Comparison of ENCODE assay signal across 13 cellular contexts in the genomic region with DNA sequence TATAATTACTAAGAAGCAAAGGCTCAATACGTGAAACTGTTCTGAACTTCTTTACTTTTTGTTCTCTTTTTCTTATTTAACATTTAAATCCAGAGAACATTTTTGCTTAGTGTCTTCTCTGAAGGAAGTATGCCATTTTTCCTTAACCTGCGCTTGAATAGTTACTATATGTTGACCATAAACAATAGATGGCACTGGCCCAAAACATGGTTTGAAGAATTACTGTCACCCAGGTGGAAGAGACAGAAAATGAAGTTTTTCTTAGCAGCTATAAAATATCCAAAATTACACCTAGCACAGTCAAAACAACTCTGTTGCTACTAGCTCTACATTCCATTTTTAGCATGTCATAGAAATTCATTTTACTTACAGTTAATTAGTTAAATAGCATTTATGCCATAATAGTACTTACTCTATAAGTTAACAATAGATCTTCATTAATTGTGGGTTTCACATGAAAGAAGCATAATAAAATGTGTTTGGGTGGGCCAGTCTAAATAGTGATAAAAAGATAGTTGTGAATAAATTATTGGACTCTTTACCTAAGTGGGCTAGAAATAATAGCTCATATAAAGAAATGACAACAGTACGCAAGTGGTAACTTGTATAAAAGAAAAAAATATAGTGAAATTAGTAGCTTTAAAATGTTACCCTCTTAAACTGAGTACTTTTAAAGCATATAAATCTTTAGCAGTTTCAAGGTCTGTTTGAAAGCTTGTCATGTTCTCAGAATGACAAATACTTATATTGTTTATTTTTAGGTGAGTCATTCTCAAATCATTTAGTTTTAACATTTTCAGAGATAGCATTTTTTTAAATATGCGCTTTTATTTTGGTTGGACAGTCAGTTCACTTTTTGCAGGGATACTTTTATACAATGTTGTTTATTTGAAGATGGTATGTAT. TPM values are rescaled to one million over a fixed set of nuclear protein-coding genes. Genes with fewer than 3 reads are reported as not detected.
DNase-seq lines count a peak whose midpoint lies in the region; ATAC-seq, FAIRE-seq and TF ChIP-seq lines count a peak whose summit lies in the region.
"Had no signal": no experiment of that assay in that cellular context is flagged by ENCODE, and none has a peak within 500 bp of the region (broad histone marks: within the 10 kb centered on the region; RNA-seq: fewer than 3 reads in every experiment).

No MANE protein-coding gene starts in this region.

- H3K27me3 ChIP-seq in IMR-90 (ENCODE audit: control insufficient read depth, insufficient read depth, low read length): no peaks in the 10 kb centered on the region
- H3K27me3 ChIP-seq in ascending aorta: no peaks in the 10 kb centered on the region
- no peaks in the 10 kb centered on the region for H3K27me3 ChIP-seq in hepatocyte

- H3K36me3 ChIP-seq in IMR-90 (ENCODE audit: control insufficient read depth, insufficient read depth, low read length): peaks cover 9% of the 10 kb centered on the region; the same call in 1 of the 2 replicates
- peaks cover 12 to 26% of the 10 kb centered on the region in 2 donors for H3K36me3 ChIP-seq in ascending aorta
- H3K36me3 ChIP-seq in hepatocyte (replicated peaks; ENCODE audit: insufficient read depth, low read depth): no peaks in the 10 kb centered on the region

- no TSS peak for BruUV-seq in IMR-90 (replicated peaks; lab: Mats Ljungman, UMichigan)

- peak overlapping the region; percentile 75; the same call in 1 of the 2 replicates for H3K56ac ChIP-seq in IMR-90 (ENCODE audit: extremely low read depth, insufficient read depth, low read length)

- in situ Hi-C loops in IMR-90 (cut with MboI; ENCODE audit: low sequenced_read_pairs): no loop called here

- CTCF ChIA-PET in A549 (lab: Yijun Ruan, JAX) (interaction anchor here (1.4 to 2.5 kb wide), 2 partner anchors 76 to 250 kb away, joined by 5 to 8 read pairs; no protein-coding TSS in a partner anchor), IMR-90 (lab: Yijun Ruan, JAX) (interaction anchor here (0.6 to 1.3 kb wide), 2 partner anchors 10 to 23 kb away, joined by 3 read pairs; no protein-coding TSS in a partner anchor)

- H2BK5ac ChIP-seq in IMR-90 (ENCODE audit: low read depth, low read length, poor library complexity, severe bottlenecking): peak overlapping the region; percentile 93

- dilution Hi-C loops in IMR-90 (cut with HindIII; ENCODE audit: low sequenced_read_pairs, unreplicated experiment): no loop called here

- H3K9me3 ChIP-seq in A549 (no peaks in the 10 kb centered on the region), IMR-90 (ENCODE audit: control insufficient read depth, insufficient read depth, low read length) (no peaks in the 10 kb centered on the region), ascending aorta (no peaks in the 10 kb centered on the region), hepatocyte (ENCODE audit: low read depth) (no peaks in the 10 kb centered on the region)

- H4K20me1 ChIP-seq in IMR-90 (ENCODE audit: insufficient read depth, low read length) (no peaks in the 10 kb centered on the region), hepatocyte (ENCODE audit: insufficient read depth, poor library complexity, severe bottlenecking) (no peaks in the 10 kb centered on the region)

- peak overlapping the region; percentile 73; the same call in 1 of the 2 replicates for H3K4ac ChIP-seq in IMR-90 (ENCODE audit: low read depth, low read length)

- H3K27ac ChIP-seq in A549 (peak overlapping the region; percentile 68 to 93), IMR-90 (ENCODE audit: insufficient read depth, low read length) (peak overlapping the region; percentile 44; the same call in 1 of the 2 replicates), ascending aorta (peak overlapping the region; percentile 27 to 37), hepatocyte (peak overlapping the region; percentile 65)

- no peak overlapping the region for H2AK9ac ChIP-seq in IMR-90 (replicated peaks; ENCODE audit: low read depth, low read length, poor library complexity)

- no peaks in the 10 kb centered on the region for H3K9me1 ChIP-seq in IMR-90 (ENCODE audit: insufficient read depth, low read length)

- H3K4me2 ChIP-seq in A549: peak overlapping the region; percentile 90
- peak overlapping the region; percentile 91 for H3K4me2 ChIP-seq in IMR-90 (ENCODE audit: low read depth, low read length)
- H3K4me2 ChIP-seq in hepatocyte: peak overlapping the region; percentile 74

- peaks cover 23% of the 10 kb centered on the region for H3K79me2 ChIP-seq in hepatocyte

- 36% methylated on average over 4 of the region's 4 CpGs for WGBS in A549 (ENCODE audit: missing lambda C conversion rate)
- no CpG with 5 or more reads among the region's 4 CpGs for WGBS in IMR-90 (ENCODE audit: extremely low coverage in 2 of 2, insufficient read length in 1 of 2), 2 experiments
- WGBS in hepatocyte (ENCODE audit: low lambda C conversion rate, missing lambda C conversion rate): 77% methylated on average over 4 of the region's 4 CpGs

- H3K18ac ChIP-seq in IMR-90 (ENCODE audit: low read depth, low read length): peak overlapping the region; percentile 87; the same call in 1 of the 2 replicates

- no peak for TF ChIP-seq EP300 in A549 (IDR thresholded peaks at IDR 0.05)

- H3K4me1 ChIP-seq in A549: peaks cover 41% of the 10 kb centered on the region
- no peaks in the 10 kb centered on the region; the same call in 1 of the 2 replicates for H3K4me1 ChIP-seq in IMR-90 (ENCODE audit: control insufficient read depth, insufficient read depth, low read length)
- peaks cover 0 to 29% of the 10 kb centered on the region in 2 donors for H3K4me1 ChIP-seq in ascending aorta
- H3K4me1 ChIP-seq in hepatocyte (ENCODE audit: insufficient read depth): peaks cover 27% of the 10 kb centered on the region

- H2AFZ ChIP-seq in IMR-90 (replicated peaks; ENCODE audit: low read length, poor library complexity) (no peak overlapping the region), hepatocyte (no peak overlapping the region)

- POLR2A ChIA-PET in A549 (lab: Yijun Ruan, JAX): interaction anchor here (1.5 kb wide), 1 partner anchor 160 kb away, joined by 3 read pairs; no protein-coding TSS in a partner anchor
- POLR2A ChIA-PET in IMR-90 (lab: Charles Lee; ENCODE audit: unreplicated experiment): no interaction called here

- H4K8ac ChIP-seq in IMR-90 (ENCODE audit: low read depth in 2 of 2, low read length in 2 of 2): peak overlapping the region in 1 of 2 experiments; percentile 68; a peak in 2 of 4 replicates

- peak overlapping the region; percentile 47; the same call in 1 of the 3 replicates for H2BK15ac ChIP-seq in IMR-90 (ENCODE audit: low read depth, low read length)

- H3K9ac ChIP-seq in IMR-90 (ENCODE audit: low read depth, low read length): no peak overlapping the region

- H3K4me3 ChIP-seq in A549 (peak overlapping the region; percentile 9; the same call in 1 of the 3 replicates), IMR-90 (ENCODE audit: insufficient read depth, low read depth, low read length) (no peak overlapping the region), ascending aorta (peak overlapping the region; percentile 17 to 19), hepatocyte (no peak overlapping the region)
- H3K4me3 ChIP-seq: lung had no signal

- ATAC-seq in A549: no peak
- peak; percentile 1; the same call in 1 of the 2 replicates for ATAC-seq in IMR-90 (ENCODE audit: low read depth)
- ATAC-seq in HG02623 (IDR thresholded peaks at IDR 0.05; ENCODE audit: unreplicated experiment): no peak

- no peak for TF ChIP-seq POLR2A in A549 (IDR thresholded peaks at IDR 0.05; ENCODE audit: low read length)
- TF ChIP-seq POLR2A in IMR-90 (IDR thresholded peaks at IDR 0.05; ENCODE audit: low read depth, low read length): no peak

- H2BK20ac ChIP-seq in IMR-90 (ENCODE audit: low read depth, low read length): peak overlapping the region; percentile 83; the same call in 1 of the 2 replicates

- TF ChIP-seq CTCF in A549 (IDR thresholded peaks at IDR 0.05) (no peak), IMR-90 (conservative IDR thresholded peaks at IDR 0.05; ENCODE audit: low read depth, low read length) (no peak), ascending aorta (IDR thresholded peaks at IDR 0.05) (no peak), hepatocyte (IDR thresholded peaks at IDR 0.05; ENCODE audit: poor library complexity) (no peak)

- peak; percentile 81 for FAIRE-seq in A549 (lab: Jason Lieb, UNC)
- FAIRE-seq: GM12891 had no signal

- H4K5ac ChIP-seq in IMR-90 (ENCODE audit: low read depth, low read length): peak overlapping the region; percentile 70; the same call in 1 of the 2 replicates

- H2AK5ac ChIP-seq in IMR-90 (ENCODE audit: low read depth, low read length): peak overlapping the region; percentile 45; the same call in 1 of the 2 replicates

- peak overlapping the region; percentile 76 for H2BK120ac ChIP-seq in IMR-90 (ENCODE audit: low read depth, low read length)

- peak in 1 of 2 experiments; percentile 11 for DNase-seq in A549 (ENCODE audit: low read depth in 1 of 2, low spot score in 1 of 2)
- peak; percentile 71 for DNase-seq in IMR-90
- DNase-seq in ascending aorta (ENCODE audit: low spot score in 2 of 2): no peak
- no peak for DNase-seq in hepatocyte (ENCODE audit: low spot score)
- DNase-seq in globus pallidus (ENCODE audit: low spot score): no peak
- DNase-seq in effector CD8-positive, alpha-beta T cell (lab: John Stamatoyannopoulos, UW): no peak
- DNase-seq in HUDEP-2 (lab: John Stamatoyannopoulos, UW; ENCODE audit: unreplicated experiment in 76 of 76): no peak
- DNase-seq: NCI-H1436, NCI-H524, nucleus accumbens had no signal

- H3K23ac ChIP-seq in IMR-90 (ENCODE audit: low read depth, low read length): peak overlapping the region; percentile 67; the same call in 1 of the 2 replicates

- H3K79me1 ChIP-seq in IMR-90 (ENCODE audit: low read depth in 1 of 2, low read length in 2 of 2): peaks cover 0 to 24% of the 10 kb centered on the region in 2 experiments; a peak in 3 of 4 replicates

- peak overlapping the region; percentile 82 for H4K91ac ChIP-seq in IMR-90 (ENCODE audit: insufficient read depth, low read depth, low read length)

- no peak for TF ChIP-seq RAD21 in A549 (conservative IDR thresholded peaks at IDR 0.05 in 1 of 2, IDR thresholded peaks at IDR 0.05 in 1 of 2)
- TF ChIP-seq RAD21 in IMR-90 (IDR thresholded peaks at IDR 0.05; ENCODE audit: low read length): no peak

- no peak overlapping the region for H3K14ac ChIP-seq in IMR-90 (replicated peaks; ENCODE audit: low read depth, low read length)

- no peaks in the 10 kb centered on the region for H3K9me2 ChIP-seq in hepatocyte (replicated peaks; ENCODE audit: insufficient read depth)

- intact Hi-C loops in IMR-90 (cut with micrococcal nuclease): loop anchor here (10.0 kb wide), 1 partner anchor 506 kb away; no protein-coding TSS in a partner anchor
- intact Hi-C loops in ascending aorta (cut with DNase I): no loop called here

RNA-seq across cellular contexts. Expression of gene ETAA1, which starts 3.7 kb away (rescaled TPM):
- 19.3 and 28.1 TPM in 2 replicates for polyA plus RNA-seq in A549 (2011; rRNA removed)
- 4.2 and 4.4 TPM in 2 replicates for polyA plus RNA-seq in A549 (2012; cell fraction: cytosol; rRNA removed)
- polyA plus RNA-seq in A549 (2012; cell fraction: nucleus; rRNA removed): 2.5 and 3.7 TPM in 2 replicates
- polyA plus RNA-seq in A549 (2017; fragmentation: RNase III; extraction: RNeasy Plus Mini Kit Qiagen cat#74134 plus additional on column Dnase treatment): 11.9 to 14.5 TPM (median 13.0 TPM) in 3 replicates
- 4.7 and 5.9 TPM in 2 replicates for polyA minus RNA-seq in A549 (2011; rRNA and poly(A)+ RNA removed)
- 8.1 and 19.2 TPM in 2 replicates for total RNA-seq in IMR-90 (2012; rRNA removed)
- polyA plus RNA-seq in IMR-90 (2012; rRNA removed): 5.2 and 6.9 TPM in 2 replicates
- 2.3 and 2.4 TPM in 2 replicates for polyA plus RNA-seq in IMR-90 (2012; cell fraction: cytosol; rRNA removed)
- polyA plus RNA-seq in IMR-90 (2012; cell fraction: nucleus; rRNA removed; ENCODE audit: low replicate concordance): 3.4 and 12.7 TPM in 2 replicates
- total RNA-seq in ascending aorta: 5.4 TPM
- total RNA-seq in hepatocyte: 23.7 and 26.1 TPM in 2 replicates
- 6.6 and 7.2 TPM in 2 replicates for polyA plus RNA-seq in hepatocyte

Comparison
In these comparisons a context has a peak if more than half of its experiments do, and no peak if none do; other contexts are left out.
1. H3K4me3 ChIP-seq: peak in A549 (single experiment) and ascending aorta (2 of 2); none in IMR-90 (single experiment) and hepatocyte (single experiment).
2. Peak in every context shown above with its lines, with median percentiles within 50 percentile points of each other: H3K27ac ChIP-seq and H3K4me2 ChIP-seq.